ENCODE assay signal across 30 cellular contexts in genomic region chr20:47815416-47815806, GRCh38.
"Had no signal": no experiment of that assay in that cellular context is flagged by ENCODE, and none has a peak within 500 bp of the region (broad histone marks: within the 10 kb centered on the region; RNA-seq: fewer than 3 reads in every experiment).

No MANE protein-coding gene starts in this region.

- H3K9ac ChIP-seq: neural progenitor cell, parathyroid adenoma had no signal

- H3K4me1 ChIP-seq: parathyroid adenoma, psoas muscle, spleen, suprapubic skin, testis, tibial artery, transverse colon, upper lobe of right lung, uterus had no signal

- H3K79me2 ChIP-seq: parathyroid adenoma had no signal

- H2AFZ ChIP-seq: neural progenitor cell, parathyroid adenoma had no signal

- ATAC-seq: natural killer cell; psoas muscle; sciatic nerve; stimulated activated naive CD8-positive, alpha-beta T cell treated with anti-CD3 and anti-CD28 coated beads, Interleukin-15, amount 100 ng/mL, for 72 hours; stimulated activated naive CD8-positive, alpha-beta T cell treated with anti-CD3 and anti-CD28 coated beads, Interleukin-15, Interleukin-2, amounts not matched to agents 100 U/mL and 50 U/mL, for 24 hours; upper lobe of right lung had no signal

- H3K4me2 ChIP-seq: neural progenitor cell, smooth muscle cell had no signal

- H3K4me3 Mint-ChIP-seq: natural killer cell; nephron; stimulated activated memory B cell treated with anti-CD40 and anti-IgM and Interleukin-4, amounts not matched to agents 10 μg/mL and 1 μg/mL and 100 μg/mL, for 72 hours; stimulated activated naive CD8-positive, alpha-beta T cell treated with anti-CD3 and anti-CD28 coated beads, Interleukin-15, amount 100 ng/mL, for 72 hours; type B pancreatic cell had no signal

- H3K36me3 Mint-ChIP-seq: natural killer cell; neural progenitor cell; stimulated activated memory B cell treated with anti-CD40 and anti-IgM and Interleukin-4, amounts not matched to agents 10 μg/mL and 1 μg/mL and 100 μg/mL, for 72 hours; type B pancreatic cell had no signal

- H3K27me3 ChIP-seq: neural progenitor cell, ovary, testis, uterus had no signal

- H3K4me1 Mint-ChIP-seq: natural killer cell; stimulated activated naive CD8-positive, alpha-beta T cell treated with anti-CD3 and anti-CD28 coated beads, Interleukin-15, amount 100 ng/mL, for 72 hours had no signal

- H3K27ac Mint-ChIP-seq: natural killer cell; nephron; neural progenitor cell; progenitor cell of endocrine pancreas; stimulated activated memory B cell treated with anti-CD40 and anti-IgM and Interleukin-4, amounts not matched to agents 10 μg/mL and 1 μg/mL and 100 μg/mL, for 72 hours; stimulated activated naive CD8-positive, alpha-beta T cell treated with anti-CD3 and anti-CD28 coated beads, Interleukin-15, amount 100 ng/mL, for 72 hours; type B pancreatic cell had no signal

- H3K36me3 ChIP-seq: neural progenitor cell, ovary, spleen, suprapubic skin, tibial artery, transverse colon, upper lobe of right lung, uterus had no signal

- H3K27ac ChIP-seq: neural progenitor cell, ovary, parathyroid adenoma, psoas muscle, skin epidermis, spleen, suprapubic skin, testis, tibial artery, transverse colon, upper lobe of right lung, uterus had no signal

- H3K4me3 ChIP-seq: neural progenitor cell, ovary, psoas muscle, skin epidermis, smooth muscle cell, spleen, suprapubic skin, testis, tibial artery, transverse colon, upper lobe of right lung, uterus had no signal

- DNase-seq: natural killer cell; occipital lobe; ovary; psoas muscle; right cardiac atrium; stimulated activated CD4-positive, alpha-beta T cell treated with anti-CD3 and anti-CD28 coated beads, Interleukin-12 subunit alpha, Interleukin-12 subunit beta, amount 100 ng/mL, for 4 hours; stimulated activated CD4-positive, alpha-beta T cell treated with anti-CD3 and anti-CD28 coated beads, Interleukin-1b, Interleukin-23, amount 100 ng/mL, for 48 hours; stimulated activated CD4-positive, alpha-beta T cell treated with anti-CD3 and anti-CD28 coated beads, Interleukin-4, amount 100 ng/mL, for 1 hour; stimulated activated CD4-positive, alpha-beta T cell treated with anti-CD3 and anti-CD28 coated beads, Interleukin-4, amount 100 ng/mL, for 4 hours; stimulated activated CD8-positive, alpha-beta memory T cell treated with anti-CD3 and anti-CD28 coated beads, Interleukin-4, amount 100 ng/mL, for 48 hours; stimulated activated naive CD4-positive, alpha-beta T cell; stimulated activated naive CD8-positive, alpha-beta T cell treated with anti-CD3 and anti-CD28 coated beads, Interleukin-15, amount 100 ng/mL, for 72 hours; stimulated activated naive CD8-positive, alpha-beta T cell treated with anti-CD3 and anti-CD28 coated beads, Interleukin-15, Interleukin-2, amounts not matched to agents 100 U/mL and 50 U/mL, for 24 hours; substantia nigra; testis; transverse colon; uterus had no signal

- H3K9me3 ChIP-seq: ovary, suprapubic skin, testis, transverse colon, upper lobe of right lung, uterus had no signal
